In the genomic region with DNA sequence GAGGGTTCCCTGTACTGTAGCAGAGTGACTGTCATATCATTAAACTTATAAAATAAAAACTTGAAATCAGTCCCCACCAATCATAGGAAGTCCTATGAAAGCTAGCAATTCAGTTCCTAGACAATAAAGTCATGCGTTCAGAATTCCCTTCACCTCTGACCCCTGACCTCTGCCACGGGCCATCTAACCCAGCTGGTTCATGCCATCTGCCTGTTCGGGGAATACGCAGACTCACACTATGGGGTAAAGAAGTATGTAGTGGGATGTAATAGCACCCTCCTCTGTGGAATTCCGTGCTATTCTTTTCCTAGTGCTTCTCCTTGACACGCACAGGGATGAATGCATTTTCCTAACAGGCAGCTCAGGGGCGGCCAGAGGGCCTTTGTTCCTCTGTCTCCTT, we compare ENCODE assay signal across 26 cellular contexts. TPM values are rescaled to one million over a fixed set of nuclear protein-coding genes. Genes with fewer than 3 reads are reported as not detected.
A peak's percentile ranks its signal among the peaks of the same experiment; 100 is the strongest.
DNase-seq lines count a peak whose midpoint lies in the region; ATAC-seq and TF ChIP-seq lines count a peak whose summit lies in the region.
"Had no signal": no experiment of that assay in that cellular context is flagged by ENCODE, and none has a peak within 500 bp of the region (broad histone marks: within the 10 kb centered on the region; RNA-seq: fewer than 3 reads in every experiment).

No MANE protein-coding gene starts in this region.

- H3K27me3 ChIP-seq in right atrium auricular region (no peaks in the 10 kb centered on the region), heart left ventricle (no peaks in the 10 kb centered on the region), osteoblast (ENCODE audit: insufficient read depth, low read length) (peaks cover 5% of the 10 kb centered on the region)
- H3K27me3 ChIP-seq: vagina had no signal

- TF ChIP-seq POLR2A in heart left ventricle (IDR thresholded peaks at IDR 0.05) (no peak), lower leg skin (IDR thresholded peaks at IDR 0.05) (no peak)

- H3K9me3 Mint-ChIP-seq in brain: peaks cover 0 to 3% (median 0%) of the 10 kb centered on the region in 5 experiments
- H3K9me3 Mint-ChIP-seq: activated naive CD8-positive, alpha-beta T cell treated with anti-CD3 and anti-CD28 coated beads, Interleukin-2, amount 50 U/mL, for 24 hours; stimulated activated naive CD8-positive, alpha-beta T cell treated with anti-CD3 and anti-CD28 coated beads, Interleukin-15, Interleukin-2, amounts not matched to agents 100 ng/mL and 50 ng/mL, for 24 hours had no signal

- H3K27ac ChIP-seq in right atrium auricular region (no peak overlapping the region), heart left ventricle (peak overlapping the region in 1 of 12 donors; percentile 8), osteoblast (ENCODE audit: low read depth, low read length) (no peak overlapping the region)
- H3K27ac ChIP-seq: skin epidermis, vagina had no signal

- H3K9me3 ChIP-seq in right atrium auricular region (no peaks in the 10 kb centered on the region), heart left ventricle (no peaks in the 10 kb centered on the region), osteoblast (ENCODE audit: low read depth, low read length) (no peaks in the 10 kb centered on the region)
- H3K9me3 ChIP-seq: A549, Caco-2, vagina had no signal

- ATAC-seq in heart left ventricle: no peak
- ATAC-seq: A549; activated naive CD8-positive, alpha-beta T cell treated with anti-CD3 and anti-CD28 coated beads, Interleukin-2, amount 50 U/mL, for 24 hours; HepG2 had no signal

- H3K4me3 ChIP-seq in right atrium auricular region (no peak overlapping the region), heart left ventricle (no peak overlapping the region), lower leg skin (ENCODE audit: low read depth, poor library complexity, severe bottlenecking) (no peak overlapping the region), osteoblast (ENCODE audit: insufficient read depth, low read length) (no peak overlapping the region)
- H3K4me3 ChIP-seq: A549, skin epidermis, vagina had no signal

- H3K4me2 ChIP-seq in osteoblast (ENCODE audit: insufficient read depth, low read length): no peak overlapping the region
- H3K4me2 ChIP-seq: A549 had no signal

- H2AFZ ChIP-seq in osteoblast (ENCODE audit: low read length): no peak overlapping the region

- intact Hi-C loops in heart left ventricle (cut with DNase I): no loop called here
- intact Hi-C loops in lower leg skin (cut with DNase I; ENCODE audit: low total_unique reads): no loop called here

- H3K36me3 Mint-ChIP-seq in brain: peaks cover 5% of the 10 kb centered on the region

- peak; percentile 28 for DNase-seq in right atrium auricular region (ENCODE audit: low spot score)
- no peak for DNase-seq in heart left ventricle
- DNase-seq in lower leg skin (ENCODE audit: low spot score in 2 of 2): peak; percentile 1 to 49
- DNase-seq in osteoblast (ENCODE audit: insufficient read length, low spot score, missing footprints): no peak
- no peak for DNase-seq in NCI-H187 treated with DMSO at 0.1 percent for 48 hours (lab: John Stamatoyannopoulos, UW)
- no peak for DNase-seq in NCI-H526 treated with DMSO at 0.1 percent for 48 hours (lab: John Stamatoyannopoulos, UW)
- DNase-seq in globus pallidus (ENCODE audit: low spot score): no peak
- DNase-seq: activated CD4-positive, alpha-beta T cell treated with anti-CD3 and anti-CD28 coated beads, Interleukin-2, amount 50 U/mL, for 48 hours; activated effector memory CD4-positive, alpha-beta T cell treated with Interleukin-2 at 50 U/mL for 16 hours; activated naive CD8-positive, alpha-beta T cell treated with anti-CD3 and anti-CD28 coated beads, Interleukin-2, amount 50 U/mL, for 24 hours; Caco-2; effector CD4-positive, alpha-beta T cell; erythroblast; NCI-H1694 treated with DMSO at 0.1 percent for 48 hours; NCI-H2171 treated with DMSO at 0.1 percent for 48 hours; NCI-H524 treated with DMSO at 0.1 percent for 48 hours; nucleus accumbens; Right ventricle myocardium superior; SW 1271 had no signal

- no peaks in the 10 kb centered on the region for H4K20me1 ChIP-seq in osteoblast (ENCODE audit: insufficient read depth, low read length)

- peak overlapping the region in 3 of 5 experiments; percentile 75 to 95 (median 83) for H3K4me3 Mint-ChIP-seq in brain
- H3K4me3 Mint-ChIP-seq: activated naive CD8-positive, alpha-beta T cell treated with anti-CD3 and anti-CD28 coated beads, Interleukin-2, amount 50 U/mL, for 24 hours had no signal

- peaks cover 21% of the 10 kb centered on the region for H3K27me3 Mint-ChIP-seq in brain

- WGBS in heart left ventricle, 4 donors: 79 to 87% (median 83%) methylated on average over 7 of the region's 7 CpGs
- 80 to 82% methylated on average over 7 of the region's 7 CpGs for WGBS in lower leg skin, 2 donors

- H3K4me1 ChIP-seq in right atrium auricular region: peaks cover 0 to 18% of the 10 kb centered on the region in 2 donors
- peaks cover 0 to 28% (median 11%) of the 10 kb centered on the region in 12 donors for H3K4me1 ChIP-seq in heart left ventricle
- H3K4me1 ChIP-seq in osteoblast (ENCODE audit: insufficient read depth, low read length): peaks cover 8% of the 10 kb centered on the region
- H3K4me1 ChIP-seq: Caco-2 had no signal

- peaks cover 54% of the 10 kb centered on the region for H3K4me1 Mint-ChIP-seq in brain

- peaks cover 18% of the 10 kb centered on the region for H3K36me3 ChIP-seq in right atrium auricular region
- H3K36me3 ChIP-seq in heart left ventricle: peaks cover 0 to 44% (median 24%) of the 10 kb centered on the region in 9 donors
- no peaks in the 10 kb centered on the region for H3K36me3 ChIP-seq in osteoblast (ENCODE audit: insufficient read depth, low read length)

- TF ChIP-seq CTCF in right atrium auricular region (IDR thresholded peaks at IDR 0.05): no peak
- no peak for TF ChIP-seq CTCF in heart left ventricle (IDR thresholded peaks at IDR 0.05)
- no peak for TF ChIP-seq CTCF in brain (conservative IDR thresholded peaks at IDR 0.05)
- no peak for TF ChIP-seq CTCF in lower leg skin (IDR thresholded peaks at IDR 0.05)
- TF ChIP-seq CTCF in osteoblast (IDR thresholded peaks at IDR 0.05; ENCODE audit: extremely low read depth, low read depth, low read length): no peak

- no peaks in the 10 kb centered on the region for H3K79me2 ChIP-seq in osteoblast (ENCODE audit: insufficient read depth, low read length)

- no peak overlapping the region for H3K27ac Mint-ChIP-seq in brain
- H3K27ac Mint-ChIP-seq: activated naive CD8-positive, alpha-beta T cell treated with anti-CD3 and anti-CD28 coated beads, Interleukin-2, amount 50 U/mL, for 24 hours; stimulated activated naive CD8-positive, alpha-beta T cell treated with anti-CD3 and anti-CD28 coated beads, Interleukin-15, Interleukin-2, amounts not matched to agents 100 ng/mL and 50 ng/mL, for 24 hours had no signal

RNA-seq across cellular contexts. Expression of gene GSTM4, which starts 2.1 kb away (rescaled TPM):
- total RNA-seq in right atrium auricular region (10 to 100 TPM; 24.6 to 52.6 TPM), heart left ventricle (10 to 100 TPM; 29.2 to 48.4 (median 44.5) TPM), lower leg skin (10 to 100 TPM; 13.4 to 23.3 (median 19.1) TPM), osteoblast (9.4 and 13.8 TPM in 2 replicates)
- polyA plus RNA-seq in heart left ventricle (10 to 100 TPM; 21.7 to 42.1 TPM), brain (ENCODE audit: insufficient read depth, low read depth, low replicate concordance) (65.2 TPM)

RNA-seq across cellular contexts. Expression of gene GSTM2, which starts 9.9 kb away (rescaled TPM):
- total RNA-seq in right atrium auricular region (10 to 100 TPM; 31.7 to 53.8 TPM), heart left ventricle (10 to 100 TPM; 41.8 to 86.2 (median 62.3) TPM), lower leg skin (100 to 1,000 TPM in 1 of 4 donors, 10 to 100 TPM in 3; 48.1 to 183 (median 57.2) TPM), osteoblast (14.8 and 16.2 TPM in 2 replicates)
- polyA plus RNA-seq in heart left ventricle (100 to 1,000 TPM in 1 of 2 donors, 10 to 100 TPM in 1; 20.5 to 101 TPM), brain (ENCODE audit: insufficient read depth, low read depth, low replicate concordance) (63.2 TPM)

RNA-seq across cellular contexts. Expression of gene GSTM1, which starts 29.6 kb away (rescaled TPM):
- 10 to 100 TPM in 1 of 2 donors, not detected in 1; 21.6 TPM for total RNA-seq in right atrium auricular region
- 10 to 100 TPM in 5 of 9 donors, not detected in 4; 17.9 to 60.0 (median 26.8) TPM for total RNA-seq in heart left ventricle
- 10 to 100 TPM in 1 of 2 donors, under 1 TPM in 1; 0.10 to 39.5 TPM for polyA plus RNA-seq in heart left ventricle
- not detected for polyA plus RNA-seq in brain (ENCODE audit: insufficient read depth, low read depth, low replicate concordance)
- total RNA-seq in lower leg skin: 10 to 100 TPM in 2 of 4 donors, not detected in 2; 26.1 to 60.4 TPM
- total RNA-seq in osteoblast: not detected in 2 replicates
- total RNA-seq: Caco-2, HepG2, Right ventricle myocardium superior had no signal
- polyA plus RNA-seq: A549 had no signal

RNA-seq across cellular contexts. Expression of gene AMPD2, which starts 38.3 kb away (rescaled TPM):
- 10 to 100 TPM; 16.1 to 17.9 TPM for total RNA-seq in right atrium auricular region
- total RNA-seq in heart left ventricle: 10 to 100 TPM in 5 of 9 donors, 1 to 10 TPM in 4; 7.5 to 29.9 (median 10.0) TPM
- polyA plus RNA-seq in heart left ventricle: 10 to 100 TPM in 1 of 2 donors, 1 to 10 TPM in 1; 7.4 to 17.1 TPM
- 140 TPM for polyA plus RNA-seq in brain (ENCODE audit: insufficient read depth, low read depth, low replicate concordance)
- total RNA-seq in lower leg skin: 10 to 100 TPM; 30.9 to 62.1 (median 40.7) TPM
- 55.4 and 59.4 TPM in 2 replicates for total RNA-seq in osteoblast

RNA-seq across cellular contexts. Expression of gene GNAT2, which starts 38.6 kb away (rescaled TPM):
- total RNA-seq in right atrium auricular region (under 1 TPM in 1 of 2 donors, not detected in 1; 0.59 TPM), heart left ventricle (not detected), lower leg skin (not detected), osteoblast (0.29 and 0.72 TPM in 2 replicates)
- polyA plus RNA-seq in heart left ventricle (not detected), brain (ENCODE audit: insufficient read depth, low read depth, low replicate concordance) (not detected)
- total RNA-seq: Caco-2, LHCN-M2, Right ventricle myocardium superior, vagina had no signal

Comparison
In these comparisons a context has a peak if more than half of its experiments do, and no peak if none do; other contexts are left out.
1. DNase-seq: peak in right atrium auricular region (single experiment) and lower leg skin (2 of 2); none in heart left ventricle (0 of 5), osteoblast (single experiment), NCI-H187 treated with DMSO at 0.1 percent for 48 hours (single experiment), NCI-H526 treated with DMSO at 0.1 percent for 48 hours (single experiment) and globus pallidus (single experiment).